Comparison of ENCODE assay signal across 12 cellular contexts in the genomic region with DNA sequence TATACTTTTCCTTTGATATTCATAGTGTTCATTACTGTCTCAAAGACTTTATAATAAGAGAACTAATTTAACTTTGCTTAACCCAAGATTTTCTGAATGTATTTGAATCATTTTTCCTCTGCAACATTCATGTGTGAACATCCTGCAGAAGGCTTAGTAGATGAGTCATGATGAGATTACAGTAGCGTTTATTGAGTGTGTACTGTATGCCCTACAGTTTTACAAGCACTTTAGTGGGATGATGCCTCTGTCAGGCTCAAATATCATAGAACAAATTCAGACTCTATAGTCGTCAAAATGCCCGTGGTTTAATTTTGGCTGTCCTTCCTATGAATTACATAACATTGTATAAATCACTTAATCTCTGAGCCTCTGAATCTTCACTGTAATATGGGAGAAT. TPM values are rescaled to one million over a fixed set of nuclear protein-coding genes. Genes with fewer than 3 reads are reported as not detected.
DNase-seq lines count a peak whose midpoint lies in the region; ATAC-seq and TF ChIP-seq lines count a peak whose summit lies in the region.
"Had no signal": no experiment of that assay in that cellular context is flagged by ENCODE, and none has a peak within 500 bp of the region (broad histone marks: within the 10 kb centered on the region; RNA-seq: fewer than 3 reads in every experiment).

No MANE protein-coding gene starts in this region.

- H3K27me3 ChIP-seq in colonic mucosa (no peaks in the 10 kb centered on the region), transverse colon (no peaks in the 10 kb centered on the region)
- H3K27me3 ChIP-seq: esophagus squamous epithelium, testis had no signal

- TF ChIP-seq POLR2A in transverse colon (IDR thresholded peaks at IDR 0.05), result no peak

- TF ChIP-seq CTCF in colonic mucosa (IDR thresholded peaks at IDR 0.05) (no peak), transverse colon (IDR thresholded peaks at IDR 0.05) (no peak)

- no peak for DNase-seq in activated T-cell treated with anti-CD3 and anti-CD28 coated beads, Interleukin-2, amount 50 U/mL, for 4 hours
- no peak for DNase-seq in activated T-cell treated with anti-CD3 and anti-CD28 coated beads, Interleukin-2, amount 50 U/mL, for 48 hours
- DNase-seq in NOMO-1 treated with dmso at 0.1 percent for 144 hours (lab: John Stamatoyannopoulos, UW; ENCODE audit: unreplicated experiment) (peak; percentile 31), colonic mucosa (no peak), transverse colon (no peak), posterior vena cava (ENCODE audit: low spot score) (no peak), C1 segment of cervical spinal cord (lab: John Stamatoyannopoulos, UW) (no peak)
- DNase-seq: esophagus squamous epithelium, NCI-H1092, testis had no signal

- H3K9ac ChIP-seq in colonic mucosa (ENCODE audit: low read depth in 2 of 2, low read length in 2 of 2), result no peak overlapping the region

- no peak overlapping the region for H3K4me3 ChIP-seq in colonic mucosa
- no peak overlapping the region for H3K4me3 ChIP-seq in transverse colon
- H3K4me3 ChIP-seq: esophagus squamous epithelium, testis had no signal

- in situ Hi-C loops in transverse colon (cut with MboI; ENCODE audit: low pct_ligation_motif_present in 1 of 4, low pct_unique_long_range_greater_than_20kb in 1 of 4, low sequenced_read_pairs in 3 of 4), result no loop called here

- intact Hi-C loops in colonic mucosa (cut with DNase I), result no loop called here
- intact Hi-C loops in transverse colon (cut with DNase I; ENCODE audit: low total_unique reads), result no loop called here
- intact Hi-C loops in posterior vena cava (cut with DNase I), result no loop called here

- H3K9me3 ChIP-seq in colonic mucosa (no peaks in the 10 kb centered on the region), transverse colon (no peaks in the 10 kb centered on the region)
- H3K9me3 ChIP-seq: esophagus squamous epithelium, testis had no signal

- WGBS in transverse colon (ENCODE audit: low coverage in 1 of 2), 2 donors, result 31 to 45% methylated on average over 3 of the region's 3 CpGs

- H3K36me3 Mint-ChIP-seq in activated T-cell treated with anti-CD3 and anti-CD28 coated beads, Interleukin-2, amount 50 U/mL, for 4 hours (ENCODE audit: insufficient read depth), result peaks cover 11% of the 10 kb centered on the region

- peaks cover 96% of the 10 kb centered on the region for H3K4me1 Mint-ChIP-seq in activated T-cell treated with anti-CD3 and anti-CD28 coated beads, Interleukin-2, amount 50 U/mL, for 4 hours (ENCODE audit: low read depth)

- peak; percentile 49 to 51 for ATAC-seq in activated T-cell treated with anti-CD3 and anti-CD28 coated beads, Interleukin-2, amount 50 U/mL, for 4 hours
- no peak for ATAC-seq in GM19023 (IDR thresholded peaks at IDR 0.05; ENCODE audit: unreplicated experiment)

- H3K4me1 ChIP-seq in colonic mucosa, result no peaks in the 10 kb centered on the region
- H3K4me1 ChIP-seq in transverse colon, result peaks cover 0 to 3% (median 0%) of the 10 kb centered on the region in 4 donors
- H3K4me1 ChIP-seq: testis had no signal

- peaks cover 3% of the 10 kb centered on the region for H3K9me3 Mint-ChIP-seq in activated T-cell treated with anti-CD3 and anti-CD28 coated beads, Interleukin-2, amount 50 U/mL, for 4 hours

- peak overlapping the region; percentile 8 for H3K27ac ChIP-seq in colonic mucosa
- peak overlapping the region in 3 of 4 donors; percentile 13 to 41 (median 35) for H3K27ac ChIP-seq in transverse colon
- H3K27ac ChIP-seq: esophagus squamous epithelium, testis had no signal

- H3K36me3 ChIP-seq in colonic mucosa, result no peaks in the 10 kb centered on the region
- H3K36me3 ChIP-seq in transverse colon, result no peaks in the 10 kb centered on the region
- H3K36me3 ChIP-seq: esophagus squamous epithelium had no signal

- no peaks in the 10 kb centered on the region for H3K27me3 Mint-ChIP-seq in activated T-cell treated with anti-CD3 and anti-CD28 coated beads, Interleukin-2, amount 50 U/mL, for 4 hours (ENCODE audit: low read depth)

- H3K4me3 Mint-ChIP-seq in activated T-cell treated with anti-CD3 and anti-CD28 coated beads, Interleukin-2, amount 50 U/mL, for 4 hours, result peak overlapping the region; percentile 69

- TF ChIP-seq EP300 in transverse colon (IDR thresholded peaks at IDR 0.05; ENCODE audit: low read depth), result no peak

RNA-seq across cellular contexts. Expression of a gene that starts 41.2 kb away (rescaled TPM):
- 10 to 100 TPM; 33.4 to 39.0 (median 37.9) TPM for total RNA-seq in activated T-cell treated with anti-CD3 and anti-CD28 coated beads, Interleukin-2, amount 50 U/mL, for 4 hours
- total RNA-seq in colonic mucosa (1 to 10 TPM; 6.1 to 8.6 TPM), transverse colon (10 to 100 TPM in 2 of 4 donors, 1 to 10 TPM in 2; 6.4 to 38.5 (median 17.5) TPM), posterior vena cava (10 to 100 TPM; 10.1 to 26.0 TPM)
- total RNA-seq: lung microvascular endothelial cell had no signal
